ENCODE assay signal across 8 cellular contexts in the genomic region with DNA sequence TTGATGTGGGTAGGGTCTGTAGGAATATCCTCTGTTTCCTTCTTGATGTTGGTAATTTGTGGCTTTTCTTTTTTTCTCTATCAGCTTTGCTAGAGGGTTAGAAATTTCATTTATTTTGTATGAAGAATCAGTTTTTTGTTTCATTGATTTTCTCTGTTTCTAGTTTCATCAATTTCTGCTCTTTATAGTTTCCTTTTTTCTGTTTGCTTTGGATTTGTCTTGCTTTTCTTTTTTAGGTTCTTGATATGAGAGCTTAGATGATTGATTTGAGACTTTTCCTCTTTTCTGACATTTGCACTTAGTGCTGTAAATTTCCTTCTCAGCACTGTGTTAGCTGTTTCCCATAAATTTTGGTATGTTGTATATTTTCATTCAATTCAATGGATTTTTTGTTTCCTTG.
"Had no signal": no experiment of that assay in that cellular context is flagged by ENCODE, and none has a peak within 500 bp of the region (broad histone marks: within the 10 kb centered on the region; RNA-seq: fewer than 3 reads in every experiment).

No MANE protein-coding gene starts in this region.

- ATAC-seq: GM12878 had no signal

- DNase-seq: GDM1, GF-D8 had no signal

- FAIRE-seq: G401.6, GM12878, GM12891, GM12892, GM18507, GM19239 had no signal

- H3K4me3 ChIP-seq: GM12878 had no signal
